8 cellular contexts compared by ENCODE assay signal in genomic region chr19:12955996-12956395, GRCh38. TPM values are rescaled to one million over a fixed set of nuclear protein-coding genes. Genes with fewer than 3 reads are reported as not detected.
DNase-seq lines count a peak whose midpoint lies in the region; ATAC-seq and TF ChIP-seq lines count a peak whose summit lies in the region.

No MANE protein-coding gene starts in this region.

- H3K27ac Mint-ChIP-seq in activated CD8-positive, alpha-beta T cell treated with anti-CD3 and anti-CD28 coated beads for 36 hours: peak overlapping the region; percentile 90
- H3K27ac Mint-ChIP-seq in stimulated activated memory B cell treated with anti-CD40 and anti-IgM and Interleukin-4, amounts not matched to agents 10 μg/mL and 1 μg/mL and 100 μg/mL, for 72 hours: peak overlapping the region; percentile 98

- CTCF ChIA-PET in activated CD8-positive, alpha-beta T cell treated with anti-CD3 and anti-CD28 coated beads for 36 hours (lab: Charles Lee): interaction anchor here (1.0 to 6.0 kb wide), 4 partner anchors 9 to 71 kb away, joined by 3 to 51 read pairs (median 4); partner anchors contain the start of gene GCDH

- intact Hi-C loops in activated CD8-positive, alpha-beta T cell treated with anti-CD3 and anti-CD28 coated beads for 36 hours (cut with micrococcal nuclease): no loop called here

- no CpG with 5 or more reads among the region's 12 CpGs for WGBS in iPS DF 6.9 (ENCODE audit: insufficient coverage, insufficient read length)

- H3K27me3 ChIP-seq in iPS DF 6.9 (ENCODE audit: control insufficient read depth, insufficient read depth, low read length): no peaks in the 10 kb centered on the region

- no peaks in the 10 kb centered on the region for H3K9me3 Mint-ChIP-seq in activated CD8-positive, alpha-beta T cell treated with anti-CD3 and anti-CD28 coated beads for 36 hours
- peaks cover 2% of the 10 kb centered on the region for H3K9me3 Mint-ChIP-seq in stimulated activated memory B cell treated with anti-CD40 and anti-IgM and Interleukin-4, amounts not matched to agents 10 μg/mL and 1 μg/mL and 100 μg/mL, for 72 hours

- no peak overlapping the region for H3K27ac ChIP-seq in iPS DF 6.9 (ENCODE audit: low read length)

- H3K4me1 Mint-ChIP-seq in activated CD8-positive, alpha-beta T cell treated with anti-CD3 and anti-CD28 coated beads for 36 hours (ENCODE audit: low read depth): peaks cover 36% of the 10 kb centered on the region
- H3K4me1 Mint-ChIP-seq in stimulated activated memory B cell treated with anti-CD40 and anti-IgM and Interleukin-4, amounts not matched to agents 10 μg/mL and 1 μg/mL and 100 μg/mL, for 72 hours: peaks cover 43% of the 10 kb centered on the region

- no peak for ATAC-seq in activated CD8-positive, alpha-beta T cell treated with anti-CD3 and anti-CD28 coated beads for 36 hours
- ATAC-seq in stimulated activated memory B cell treated with anti-CD40 and anti-IgM and Interleukin-4, amounts not matched to agents 10 μg/mL and 1 μg/mL and 100 μg/mL, for 72 hours: no peak

- peak; percentile 29 for DNase-seq in SIG-M5 treated with dmso at 0.1 percent for 504 hours (lab: John Stamatoyannopoulos, UW; ENCODE audit: unreplicated experiment)
- no peak for DNase-seq in SIG-M5 (lab: John Stamatoyannopoulos, UW)
- no peak for DNase-seq in activated CD8-positive, alpha-beta T cell treated with anti-CD3 and anti-CD28 coated beads for 36 hours
- DNase-seq in iPS DF 6.9 (ENCODE audit: low read depth, low spot score): no peak
- no peak for DNase-seq in G401 (ENCODE audit: low spot score)
- DNase-seq in NOMO-1 (lab: John Stamatoyannopoulos, UW; ENCODE audit: unreplicated experiment in 2 of 2): no peak
- no peak for DNase-seq in NCI-H1417 (lab: John Stamatoyannopoulos, UW)

- 0 out of 2 replicates have a peak, but pooled peaks cover 2% of the 10 kb centered on the region for H3K4me1 ChIP-seq in iPS DF 6.9 (ENCODE audit: control insufficient read depth, insufficient read depth, low read length)

- peak overlapping the region; percentile 78 for H3K4me3 Mint-ChIP-seq in activated CD8-positive, alpha-beta T cell treated with anti-CD3 and anti-CD28 coated beads for 36 hours
- H3K4me3 Mint-ChIP-seq in stimulated activated memory B cell treated with anti-CD40 and anti-IgM and Interleukin-4, amounts not matched to agents 10 μg/mL and 1 μg/mL and 100 μg/mL, for 72 hours: peak overlapping the region; percentile 95

- peak overlapping the region; percentile 99; the same call in 1 of the 2 replicates for H3K4me3 ChIP-seq in iPS DF 6.9 (ENCODE audit: low read length)

- H3K9me3 ChIP-seq in iPS DF 6.9 (ENCODE audit: control insufficient read depth, insufficient read depth, low read length): no peaks in the 10 kb centered on the region

- H3K27me3 Mint-ChIP-seq in activated CD8-positive, alpha-beta T cell treated with anti-CD3 and anti-CD28 coated beads for 36 hours: no peaks in the 10 kb centered on the region
- no peaks in the 10 kb centered on the region for H3K27me3 Mint-ChIP-seq in stimulated activated memory B cell treated with anti-CD40 and anti-IgM and Interleukin-4, amounts not matched to agents 10 μg/mL and 1 μg/mL and 100 μg/mL, for 72 hours

- H3K36me3 Mint-ChIP-seq in activated CD8-positive, alpha-beta T cell treated with anti-CD3 and anti-CD28 coated beads for 36 hours (ENCODE audit: low read depth): peaks cover 40% of the 10 kb centered on the region
- H3K36me3 Mint-ChIP-seq in stimulated activated memory B cell treated with anti-CD40 and anti-IgM and Interleukin-4, amounts not matched to agents 10 μg/mL and 1 μg/mL and 100 μg/mL, for 72 hours: peaks cover 36% of the 10 kb centered on the region

- peaks cover 12% of the 10 kb centered on the region; the same call in 1 of the 2 replicates for H3K36me3 ChIP-seq in iPS DF 6.9 (ENCODE audit: control insufficient read depth, insufficient read depth, low read length)

- POLR2A ChIA-PET in activated CD8-positive, alpha-beta T cell treated with anti-CD3 and anti-CD28 coated beads for 36 hours (lab: Charles Lee): interaction anchor here (0.7 to 3.5 kb wide), 8 partner anchors 9 to 65 kb away, joined by 3 to 30 read pairs (median 4); partner anchors contain the start of genes CALR, FARSA, GCDH and RAD23A

- in situ Hi-C loops in G401 (cut with HindIII; ENCODE audit: low sequenced_read_pairs): no loop called here

- TF ChIP-seq CTCF in activated CD8-positive, alpha-beta T cell treated with anti-CD3 and anti-CD28 coated beads for 36 hours (IDR thresholded peaks at IDR 0.05): no peak

RNA-seq across cellular contexts. Expression of gene GADD45GIP1, which starts 1.0 kb away (rescaled TPM):
- 10 to 100 TPM; 32.6 to 36.0 TPM for total RNA-seq in activated CD8-positive, alpha-beta T cell treated with anti-CD3 and anti-CD28 coated beads for 36 hours
- total RNA-seq in G401 (2014; rRNA removed; shearing (Covaris generic)): 79.7 and 124 TPM in 2 replicates

RNA-seq across cellular contexts. Expression of gene RAD23A, which starts 10.3 kb away (rescaled TPM):
- total RNA-seq in activated CD8-positive, alpha-beta T cell treated with anti-CD3 and anti-CD28 coated beads for 36 hours: 100 to 1,000 TPM; 189 to 190 TPM
- total RNA-seq in G401 (2014; rRNA removed; shearing (Covaris generic)): 76.4 and 88.8 TPM in 2 replicates

RNA-seq across cellular contexts. Expression of gene DAND5, which starts 13.4 kb away (rescaled TPM):
- total RNA-seq in activated CD8-positive, alpha-beta T cell treated with anti-CD3 and anti-CD28 coated beads for 36 hours: not detected
- total RNA-seq in G401 (2014; rRNA removed; shearing (Covaris generic)): 0.18 TPM in 1 of 2 replicates, not detected in the other

RNA-seq across cellular contexts. Expression of gene CALR, which starts 17.6 kb away (rescaled TPM):
- total RNA-seq in activated CD8-positive, alpha-beta T cell treated with anti-CD3 and anti-CD28 coated beads for 36 hours: 100 to 1,000 TPM; 535 to 563 TPM
- total RNA-seq in G401 (2014; rRNA removed; shearing (Covaris generic)): 1,471 and 1,755 TPM in 2 replicates

RNA-seq across cellular contexts. Expression of gene FARSA, which starts 22.5 kb away (rescaled TPM):
- 100 to 1,000 TPM; 128 to 138 TPM for total RNA-seq in activated CD8-positive, alpha-beta T cell treated with anti-CD3 and anti-CD28 coated beads for 36 hours
- 142 and 150 TPM in 2 replicates for total RNA-seq in G401 (2014; rRNA removed; shearing (Covaris generic))
